ENCODE assay signal across 1 cellular context in the genomic region with DNA sequence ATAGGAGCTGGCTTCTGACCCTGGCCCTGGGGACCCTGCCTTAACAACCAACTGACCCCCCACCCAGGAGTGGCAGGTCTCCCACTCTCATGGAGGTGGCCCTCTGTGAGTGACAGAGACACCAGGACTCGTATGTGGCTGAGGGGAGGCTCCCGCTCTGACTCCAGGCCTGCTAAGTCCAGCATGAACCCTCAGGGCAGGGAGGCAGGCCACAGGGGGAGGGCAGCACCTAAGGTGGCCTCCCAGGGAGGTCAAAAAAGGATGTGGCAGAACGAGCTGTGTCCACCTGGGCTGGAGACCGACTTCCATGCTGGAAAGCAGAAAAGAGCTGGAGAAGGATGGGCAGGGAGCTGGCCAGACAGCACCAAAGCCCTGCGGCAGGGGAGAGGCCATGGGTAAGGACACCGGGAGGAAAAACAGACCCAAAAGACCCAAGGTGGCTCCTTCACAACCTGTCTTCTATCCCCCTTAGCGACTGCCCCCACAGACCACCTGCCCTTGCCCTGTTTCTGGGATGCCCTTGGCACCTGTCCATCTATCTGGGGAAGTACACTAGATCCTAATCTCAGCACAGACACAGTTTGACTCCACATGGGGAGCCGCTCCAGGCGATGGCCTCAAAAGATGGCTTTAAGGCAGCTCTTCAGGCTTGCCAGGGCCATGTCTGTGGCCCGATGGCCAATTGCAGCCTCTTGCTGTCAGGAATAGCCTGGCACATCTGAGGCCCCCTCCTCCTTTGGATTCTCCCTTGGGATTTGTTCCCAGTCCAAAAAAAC.
TF ChIP-seq lines count a peak whose summit lies in the region.

No MANE protein-coding gene starts in this region.

TF ChIP-seq in K562, 482 proteins besides CTCF, POLR2A, EP300 and RAD21:
- TF ChIP-seq PHF21A (IDR thresholded peaks at IDR 0.05; ENCODE audit: borderline replicate concordance, low read depth) (no peak), ZHX1 (conservative IDR thresholded peaks at IDR 0.05; ENCODE audit: low read length) (no peak), TRIM24 (IDR thresholded peaks at IDR 0.05) (no peak), NFIX (CRISPR knock-in tag; IDR thresholded peaks at IDR 0.05; ENCODE audit: low read depth) (no peak), SMARCE1 (IDR thresholded peaks at IDR 0.05) (no peak), ZNF124 (CRISPR knock-in tag; IDR thresholded peaks at IDR 0.05) (no peak), GATA2 (CRISPR knock-in tag; IDR thresholded peaks at IDR 0.05) (no peak), PTTG1 (tag; IDR thresholded peaks at IDR 0.05; ENCODE audit: low read depth) (no peak), SMAD1 (IDR thresholded peaks at IDR 0.05; ENCODE audit: low read depth, low read length, partially characterized antibody) (no peak), RBM15 (IDR thresholded peaks at IDR 0.05; ENCODE audit: insufficient read depth, low read length) (no peak), SREBF1 (IDR thresholded peaks at IDR 0.05; ENCODE audit: borderline replicate concordance, low read depth, low read length) (no peak), BRD4 (IDR thresholded peaks at IDR 0.05) (no peak)
- TF ChIP-seq, protein P1, sequence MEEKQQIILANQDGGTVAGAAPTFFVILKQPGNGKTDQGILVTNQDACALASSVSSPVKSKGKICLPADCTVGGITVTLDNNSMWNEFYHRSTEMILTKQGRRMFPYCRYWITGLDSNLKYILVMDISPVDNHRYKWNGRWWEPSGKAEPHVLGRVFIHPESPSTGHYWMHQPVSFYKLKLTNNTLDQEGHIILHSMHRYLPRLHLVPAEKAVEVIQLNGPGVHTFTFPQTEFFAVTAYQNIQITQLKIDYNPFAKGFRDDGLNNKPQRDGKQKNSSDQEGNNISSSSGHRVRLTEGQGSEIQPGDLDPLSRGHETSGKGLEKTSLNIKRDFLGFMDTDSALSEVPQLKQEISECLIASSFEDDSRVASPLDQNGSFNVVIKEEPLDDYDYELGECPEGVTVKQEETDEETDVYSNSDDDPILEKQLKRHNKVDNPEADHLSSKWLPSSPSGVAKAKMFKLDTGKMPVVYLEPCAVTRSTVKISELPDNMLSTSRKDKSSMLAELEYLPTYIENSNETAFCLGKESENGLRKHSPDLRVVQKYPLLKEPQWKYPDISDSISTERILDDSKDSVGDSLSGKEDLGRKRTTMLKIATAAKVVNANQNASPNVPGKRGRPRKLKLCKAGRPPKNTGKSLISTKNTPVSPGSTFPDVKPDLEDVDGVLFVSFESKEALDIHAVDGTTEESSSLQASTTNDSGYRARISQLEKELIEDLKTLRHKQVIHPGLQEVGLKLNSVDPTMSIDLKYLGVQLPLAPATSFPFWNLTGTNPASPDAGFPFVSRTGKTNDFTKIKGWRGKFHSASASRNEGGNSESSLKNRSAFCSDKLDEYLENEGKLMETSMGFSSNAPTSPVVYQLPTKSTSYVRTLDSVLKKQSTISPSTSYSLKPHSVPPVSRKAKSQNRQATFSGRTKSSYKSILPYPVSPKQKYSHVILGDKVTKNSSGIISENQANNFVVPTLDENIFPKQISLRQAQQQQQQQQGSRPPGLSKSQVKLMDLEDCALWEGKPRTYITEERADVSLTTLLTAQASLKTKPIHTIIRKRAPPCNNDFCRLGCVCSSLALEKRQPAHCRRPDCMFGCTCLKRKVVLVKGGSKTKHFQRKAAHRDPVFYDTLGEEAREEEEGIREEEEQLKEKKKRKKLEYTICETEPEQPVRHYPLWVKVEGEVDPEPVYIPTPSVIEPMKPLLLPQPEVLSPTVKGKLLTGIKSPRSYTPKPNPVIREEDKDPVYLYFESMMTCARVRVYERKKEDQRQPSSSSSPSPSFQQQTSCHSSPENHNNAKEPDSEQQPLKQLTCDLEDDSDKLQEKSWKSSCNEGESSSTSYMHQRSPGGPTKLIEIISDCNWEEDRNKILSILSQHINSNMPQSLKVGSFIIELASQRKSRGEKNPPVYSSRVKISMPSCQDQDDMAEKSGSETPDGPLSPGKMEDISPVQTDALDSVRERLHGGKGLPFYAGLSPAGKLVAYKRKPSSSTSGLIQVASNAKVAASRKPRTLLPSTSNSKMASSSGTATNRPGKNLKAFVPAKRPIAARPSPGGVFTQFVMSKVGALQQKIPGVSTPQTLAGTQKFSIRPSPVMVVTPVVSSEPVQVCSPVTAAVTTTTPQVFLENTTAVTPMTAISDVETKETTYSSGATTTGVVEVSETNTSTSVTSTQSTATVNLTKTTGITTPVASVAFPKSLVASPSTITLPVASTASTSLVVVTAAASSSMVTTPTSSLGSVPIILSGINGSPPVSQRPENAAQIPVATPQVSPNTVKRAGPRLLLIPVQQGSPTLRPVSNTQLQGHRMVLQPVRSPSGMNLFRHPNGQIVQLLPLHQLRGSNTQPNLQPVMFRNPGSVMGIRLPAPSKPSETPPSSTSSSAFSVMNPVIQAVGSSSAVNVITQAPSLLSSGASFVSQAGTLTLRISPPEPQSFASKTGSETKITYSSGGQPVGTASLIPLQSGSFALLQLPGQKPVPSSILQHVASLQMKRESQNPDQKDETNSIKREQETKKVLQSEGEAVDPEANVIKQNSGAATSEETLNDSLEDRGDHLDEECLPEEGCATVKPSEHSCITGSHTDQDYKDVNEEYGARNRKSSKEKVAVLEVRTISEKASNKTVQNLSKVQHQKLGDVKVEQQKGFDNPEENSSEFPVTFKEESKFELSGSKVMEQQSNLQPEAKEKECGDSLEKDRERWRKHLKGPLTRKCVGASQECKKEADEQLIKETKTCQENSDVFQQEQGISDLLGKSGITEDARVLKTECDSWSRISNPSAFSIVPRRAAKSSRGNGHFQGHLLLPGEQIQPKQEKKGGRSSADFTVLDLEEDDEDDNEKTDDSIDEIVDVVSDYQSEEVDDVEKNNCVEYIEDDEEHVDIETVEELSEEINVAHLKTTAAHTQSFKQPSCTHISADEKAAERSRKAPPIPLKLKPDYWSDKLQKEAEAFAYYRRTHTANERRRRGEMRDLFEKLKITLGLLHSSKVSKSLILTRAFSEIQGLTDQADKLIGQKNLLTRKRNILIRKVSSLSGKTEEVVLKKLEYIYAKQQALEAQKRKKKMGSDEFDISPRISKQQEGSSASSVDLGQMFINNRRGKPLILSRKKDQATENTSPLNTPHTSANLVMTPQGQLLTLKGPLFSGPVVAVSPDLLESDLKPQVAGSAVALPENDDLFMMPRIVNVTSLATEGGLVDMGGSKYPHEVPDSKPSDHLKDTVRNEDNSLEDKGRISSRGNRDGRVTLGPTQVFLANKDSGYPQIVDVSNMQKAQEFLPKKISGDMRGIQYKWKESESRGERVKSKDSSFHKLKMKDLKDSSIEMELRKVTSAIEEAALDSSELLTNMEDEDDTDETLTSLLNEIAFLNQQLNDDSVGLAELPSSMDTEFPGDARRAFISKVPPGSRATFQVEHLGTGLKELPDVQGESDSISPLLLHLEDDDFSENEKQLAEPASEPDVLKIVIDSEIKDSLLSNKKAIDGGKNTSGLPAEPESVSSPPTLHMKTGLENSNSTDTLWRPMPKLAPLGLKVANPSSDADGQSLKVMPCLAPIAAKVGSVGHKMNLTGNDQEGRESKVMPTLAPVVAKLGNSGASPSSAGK (IDR thresholded peaks at IDR 0.05): no peak
